1 cellular context compared by ENCODE assay signal in the genomic region with DNA sequence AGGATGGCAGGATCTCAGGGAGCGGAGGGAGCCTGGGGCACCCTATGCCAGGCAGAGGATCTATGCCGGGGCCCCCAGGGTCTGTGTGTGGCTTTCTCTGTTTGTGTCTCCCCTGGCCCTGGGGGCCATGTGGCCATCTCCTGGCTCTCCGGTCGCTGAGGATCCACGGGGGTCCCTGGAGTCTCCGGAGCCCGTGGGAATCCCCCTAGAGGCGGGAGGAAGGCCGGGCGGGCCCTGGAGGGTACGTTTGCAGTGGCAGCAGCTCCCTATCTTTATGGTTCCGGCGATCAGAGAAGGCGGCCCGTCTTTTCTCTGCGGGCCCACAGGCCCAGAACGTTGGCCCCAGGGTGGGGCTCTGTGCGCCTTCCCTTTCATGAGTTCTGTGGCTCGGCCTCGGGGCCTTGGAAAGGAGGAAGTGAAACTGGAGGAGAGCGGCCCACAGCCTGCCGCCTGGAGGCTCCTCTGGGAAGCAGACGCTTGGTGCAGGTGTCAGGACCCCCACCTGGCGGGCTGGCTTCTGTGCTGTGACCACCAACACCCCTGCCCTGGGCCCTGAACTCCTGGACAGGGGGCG.
TF ChIP-seq lines count a peak whose summit lies in the region.

No MANE protein-coding gene starts in this region.

TF ChIP-seq in HepG2, 621 proteins besides CTCF, POLR2A, EP300 and RAD21 (continued from another document):
- TF ChIP-seq SIN3A (IDR thresholded peaks at IDR 0.05; ENCODE audit: borderline replicate concordance, low read depth, low read length) = no peak
- TF ChIP-seq ZKSCAN1 (IDR thresholded peaks at IDR 0.05; ENCODE audit: low read length) = no peak
- TF ChIP-seq GABPB1 (CRISPR knock-in tag; IDR thresholded peaks at IDR 0.05) = peak; percentile 24; the same call in 1 of the 2 replicates
- TF ChIP-seq, protein P1, sequence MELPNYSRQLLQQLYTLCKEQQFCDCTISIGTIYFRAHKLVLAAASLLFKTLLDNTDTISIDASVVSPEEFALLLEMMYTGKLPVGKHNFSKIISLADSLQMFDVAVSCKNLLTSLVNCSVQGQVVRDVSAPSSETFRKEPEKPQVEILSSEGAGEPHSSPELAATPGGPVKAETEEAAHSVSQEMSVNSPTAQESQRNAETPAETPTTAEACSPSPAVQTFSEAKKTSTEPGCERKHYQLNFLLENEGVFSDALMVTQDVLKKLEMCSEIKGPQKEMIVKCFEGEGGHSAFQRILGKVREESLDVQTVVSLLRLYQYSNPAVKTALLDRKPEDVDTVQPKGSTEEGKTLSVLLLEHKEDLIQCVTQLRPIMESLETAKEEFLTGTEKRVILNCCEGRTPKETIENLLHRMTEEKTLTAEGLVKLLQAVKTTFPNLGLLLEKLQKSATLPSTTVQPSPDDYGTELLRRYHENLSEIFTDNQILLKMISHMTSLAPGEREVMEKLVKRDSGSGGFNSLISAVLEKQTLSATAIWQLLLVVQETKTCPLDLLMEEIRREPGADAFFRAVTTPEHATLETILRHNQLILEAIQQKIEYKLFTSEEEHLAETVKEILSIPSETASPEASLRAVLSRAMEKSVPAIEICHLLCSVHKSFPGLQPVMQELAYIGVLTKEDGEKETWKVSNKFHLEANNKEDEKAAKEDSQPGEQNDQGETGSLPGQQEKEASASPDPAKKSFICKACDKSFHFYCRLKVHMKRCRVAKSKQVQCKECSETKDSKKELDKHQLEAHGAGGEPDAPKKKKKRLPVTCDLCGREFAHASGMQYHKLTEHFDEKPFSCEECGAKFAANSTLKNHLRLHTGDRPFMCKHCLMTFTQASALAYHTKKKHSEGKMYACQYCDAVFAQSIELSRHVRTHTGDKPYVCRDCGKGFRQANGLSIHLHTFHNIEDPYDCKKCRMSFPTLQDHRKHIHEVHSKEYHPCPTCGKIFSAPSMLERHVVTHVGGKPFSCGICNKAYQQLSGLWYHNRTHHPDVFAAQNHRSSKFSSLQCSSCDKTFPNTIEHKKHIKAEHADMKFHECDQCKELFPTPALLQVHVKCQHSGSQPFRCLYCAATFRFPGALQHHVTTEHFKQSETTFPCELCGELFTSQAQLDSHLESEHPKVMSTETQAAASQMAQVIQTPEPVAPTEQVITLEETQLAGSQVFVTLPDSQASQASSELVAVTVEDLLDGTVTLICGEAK (IDR thresholded peaks at IDR 0.05) = no peak
- TF ChIP-seq, protein P1 (CRISPR knock-in tag; IDR thresholded peaks at IDR 0.05) = no peak
- no peak for TF ChIP-seq SIX4 (CRISPR knock-in tag; IDR thresholded peaks at IDR 0.05)
- no peak for TF ChIP-seq GABPA (IDR thresholded peaks at IDR 0.05; ENCODE audit: low read depth, low read length)
- TF ChIP-seq GABPA (CRISPR knock-in tag; IDR thresholded peaks at IDR 0.05; ENCODE audit: low read depth) = 0 out of 2 replicates have a peak, but pooled peaks have one; percentile 15
- TF ChIP-seq ARID3A (IDR thresholded peaks at IDR 0.05; ENCODE audit: low read depth, low read length) = no peak
- TF ChIP-seq ZSCAN21 (CRISPR knock-in tag; IDR thresholded peaks at IDR 0.05; ENCODE audit: borderline replicate concordance) = no peak
- no peak for TF ChIP-seq TEF (CRISPR knock-in tag; IDR thresholded peaks at IDR 0.05)
- no peak for TF ChIP-seq HIVEP1 (CRISPR knock-in tag; IDR thresholded peaks at IDR 0.05)
- no peak for TF ChIP-seq SIN3B (IDR thresholded peaks at IDR 0.05; ENCODE audit: low read length)
- no peak for TF ChIP-seq ZNF761 (CRISPR knock-in tag; conservative IDR thresholded peaks at IDR 0.05)
- TF ChIP-seq, protein P2, sequence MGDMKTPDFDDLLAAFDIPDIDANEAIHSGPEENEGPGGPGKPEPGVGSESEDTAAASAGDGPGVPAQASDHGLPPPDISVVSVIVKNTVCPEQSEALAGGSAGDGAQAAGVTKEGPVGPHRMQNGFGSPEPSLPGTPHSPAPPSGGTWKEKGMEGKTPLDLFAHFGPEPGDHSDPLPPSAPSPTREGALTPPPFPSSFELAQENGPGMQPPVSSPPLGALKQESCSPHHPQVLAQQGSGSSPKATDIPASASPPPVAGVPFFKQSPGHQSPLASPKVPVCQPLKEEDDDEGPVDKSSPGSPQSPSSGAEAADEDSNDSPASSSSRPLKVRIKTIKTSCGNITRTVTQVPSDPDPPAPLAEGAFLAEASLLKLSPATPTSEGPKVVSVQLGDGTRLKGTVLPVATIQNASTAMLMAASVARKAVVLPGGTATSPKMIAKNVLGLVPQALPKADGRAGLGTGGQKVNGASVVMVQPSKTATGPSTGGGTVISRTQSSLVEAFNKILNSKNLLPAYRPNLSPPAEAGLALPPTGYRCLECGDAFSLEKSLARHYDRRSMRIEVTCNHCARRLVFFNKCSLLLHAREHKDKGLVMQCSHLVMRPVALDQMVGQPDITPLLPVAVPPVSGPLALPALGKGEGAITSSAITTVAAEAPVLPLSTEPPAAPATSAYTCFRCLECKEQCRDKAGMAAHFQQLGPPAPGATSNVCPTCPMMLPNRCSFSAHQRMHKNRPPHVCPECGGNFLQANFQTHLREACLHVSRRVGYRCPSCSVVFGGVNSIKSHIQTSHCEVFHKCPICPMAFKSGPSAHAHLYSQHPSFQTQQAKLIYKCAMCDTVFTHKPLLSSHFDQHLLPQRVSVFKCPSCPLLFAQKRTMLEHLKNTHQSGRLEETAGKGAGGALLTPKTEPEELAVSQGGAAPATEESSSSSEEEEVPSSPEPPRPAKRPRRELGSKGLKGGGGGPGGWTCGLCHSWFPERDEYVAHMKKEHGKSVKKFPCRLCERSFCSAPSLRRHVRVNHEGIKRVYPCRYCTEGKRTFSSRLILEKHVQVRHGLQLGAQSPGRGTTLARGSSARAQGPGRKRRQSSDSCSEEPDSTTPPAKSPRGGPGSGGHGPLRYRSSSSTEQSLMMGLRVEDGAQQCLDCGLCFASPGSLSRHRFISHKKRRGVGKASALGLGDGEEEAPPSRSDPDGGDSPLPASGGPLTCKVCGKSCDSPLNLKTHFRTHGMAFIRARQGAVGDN (CRISPR knock-in tag; IDR thresholded peaks at IDR 0.05) = 0 out of 2 replicates have a peak, but pooled peaks have one; percentile 4
- no peak for TF ChIP-seq ZNF720 (CRISPR knock-in tag; IDR thresholded peaks at IDR 0.05)
- no peak for TF ChIP-seq MTF2 (CRISPR knock-in tag; IDR thresholded peaks at IDR 0.05; ENCODE audit: borderline replicate concordance)
- no peak for TF ChIP-seq ZNF34 (CRISPR knock-in tag; IDR thresholded peaks at IDR 0.05; ENCODE audit: borderline replicate concordance)
- TF ChIP-seq, protein P3, sequence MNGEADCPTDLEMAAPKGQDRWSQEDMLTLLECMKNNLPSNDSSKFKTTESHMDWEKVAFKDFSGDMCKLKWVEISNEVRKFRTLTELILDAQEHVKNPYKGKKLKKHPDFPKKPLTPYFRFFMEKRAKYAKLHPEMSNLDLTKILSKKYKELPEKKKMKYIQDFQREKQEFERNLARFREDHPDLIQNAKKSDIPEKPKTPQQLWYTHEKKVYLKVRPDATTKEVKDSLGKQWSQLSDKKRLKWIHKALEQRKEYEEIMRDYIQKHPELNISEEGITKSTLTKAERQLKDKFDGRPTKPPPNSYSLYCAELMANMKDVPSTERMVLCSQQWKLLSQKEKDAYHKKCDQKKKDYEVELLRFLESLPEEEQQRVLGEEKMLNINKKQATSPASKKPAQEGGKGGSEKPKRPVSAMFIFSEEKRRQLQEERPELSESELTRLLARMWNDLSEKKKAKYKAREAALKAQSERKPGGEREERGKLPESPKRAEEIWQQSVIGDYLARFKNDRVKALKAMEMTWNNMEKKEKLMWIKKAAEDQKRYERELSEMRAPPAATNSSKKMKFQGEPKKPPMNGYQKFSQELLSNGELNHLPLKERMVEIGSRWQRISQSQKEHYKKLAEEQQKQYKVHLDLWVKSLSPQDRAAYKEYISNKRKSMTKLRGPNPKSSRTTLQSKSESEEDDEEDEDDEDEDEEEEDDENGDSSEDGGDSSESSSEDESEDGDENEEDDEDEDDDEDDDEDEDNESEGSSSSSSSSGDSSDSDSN (CRISPR knock-in tag; IDR thresholded peaks at IDR 0.05) = peak; percentile 42; the same call in 1 of the 2 replicates
- TF ChIP-seq SRSF9 (IDR thresholded peaks at IDR 0.05; ENCODE audit: borderline replicate concordance, insufficient read depth, low read depth, low read length, poor library complexity, severe bottlenecking) = no peak
- TF ChIP-seq ZNF468 (CRISPR knock-in tag; IDR thresholded peaks at IDR 0.05) = no peak
- no peak for TF ChIP-seq NCOA1 (CRISPR knock-in tag; IDR thresholded peaks at IDR 0.05)
- no peak for TF ChIP-seq LCORL (IDR thresholded peaks at IDR 0.05)
- TF ChIP-seq LCORL (CRISPR knock-in tag; IDR thresholded peaks at IDR 0.05) = no peak
- no peak for TF ChIP-seq PCBP1 (IDR thresholded peaks at IDR 0.05; ENCODE audit: borderline replicate concordance, low read depth, low read length)
- TF ChIP-seq ZNF629 (CRISPR knock-in tag; conservative IDR thresholded peaks at IDR 0.05) = no peak
- no peak for TF ChIP-seq KLF9 (CRISPR knock-in tag; IDR thresholded peaks at IDR 0.05; ENCODE audit: low read depth)
- TF ChIP-seq HMG20A (CRISPR knock-in tag; IDR thresholded peaks at IDR 0.05; ENCODE audit: borderline replicate concordance) = no peak
- 0 out of 2 replicates have a peak, but pooled peaks have one; percentile 45 for TF ChIP-seq ZBTB7B (CRISPR knock-in tag; IDR thresholded peaks at IDR 0.05)
- TF ChIP-seq DNMT1 (CRISPR knock-in tag; IDR thresholded peaks at IDR 0.05) = no peak
- TF ChIP-seq PAX8 (CRISPR knock-in tag; IDR thresholded peaks at IDR 0.05; ENCODE audit: borderline replicate concordance) = no peak
- TF ChIP-seq ZNF33B (CRISPR knock-in tag; IDR thresholded peaks at IDR 0.05) = no peak
- TF ChIP-seq DRAP1 (CRISPR knock-in tag; IDR thresholded peaks at IDR 0.05) = no peak
- TF ChIP-seq ZNF281 (CRISPR knock-in tag; IDR thresholded peaks at IDR 0.05; ENCODE audit: borderline replicate concordance) = no peak
- TF ChIP-seq ZNF441 (CRISPR knock-in tag; IDR thresholded peaks at IDR 0.05; ENCODE audit: borderline replicate concordance) = no peak
- no peak for TF ChIP-seq ZNF484 (CRISPR knock-in tag; IDR thresholded peaks at IDR 0.05; ENCODE audit: borderline replicate concordance, low read depth)
- TF ChIP-seq ZFX (CRISPR knock-in tag; IDR thresholded peaks at IDR 0.05; ENCODE audit: low read depth) = peak; percentile 38; the same call in 1 of the 2 replicates
- no peak for TF ChIP-seq ZFP1 (CRISPR knock-in tag; IDR thresholded peaks at IDR 0.05)
